8 cellular contexts compared by ENCODE assay signal in the genomic region with DNA sequence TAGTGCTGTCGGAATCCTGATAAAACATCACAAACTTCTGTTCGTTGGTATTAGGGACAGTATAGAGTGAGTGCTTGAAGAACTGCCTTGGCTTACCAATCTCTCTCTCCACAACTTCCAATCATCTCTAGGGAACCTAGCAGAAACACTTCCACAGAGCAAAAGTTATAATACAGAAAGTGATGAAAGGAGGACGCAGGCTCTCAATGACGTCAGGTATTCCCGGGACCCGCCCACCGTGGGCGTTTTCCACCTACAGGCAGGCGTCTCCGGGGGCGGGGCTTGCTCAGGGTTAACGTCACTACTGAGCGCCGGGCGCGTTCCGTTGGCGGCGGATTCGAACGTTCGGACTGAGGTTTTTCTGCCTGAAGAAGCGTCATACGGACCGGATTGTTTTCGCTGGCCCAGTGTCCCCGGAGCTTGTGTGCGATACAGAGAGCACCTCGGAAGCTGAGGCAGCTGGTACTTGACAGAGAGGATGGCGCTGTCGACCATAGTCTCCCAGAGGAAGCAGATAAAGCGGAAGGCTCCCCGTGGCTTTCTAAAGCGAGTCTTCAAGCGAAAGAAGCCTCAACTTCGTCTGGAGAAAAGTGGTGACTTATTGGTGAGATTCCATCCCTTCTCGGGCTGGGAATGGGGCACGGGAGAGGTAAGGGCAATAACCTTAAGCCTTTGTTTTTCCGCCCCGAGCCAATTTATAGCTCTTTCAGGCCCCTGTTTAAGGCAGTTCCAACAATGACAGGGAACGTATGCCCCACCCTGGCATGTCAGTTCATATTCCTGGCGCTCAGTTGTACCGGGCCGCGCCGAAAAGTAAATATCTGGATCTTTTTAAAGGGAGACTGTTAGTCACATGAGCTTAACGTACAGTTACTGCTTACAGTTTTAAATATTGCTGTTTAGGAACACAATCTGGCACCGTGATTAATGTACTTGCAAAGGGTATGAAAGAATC. TPM values are rescaled to one million over a fixed set of nuclear protein-coding genes. Genes with fewer than 3 reads are reported as not detected.
DNase-seq lines count a peak whose midpoint lies in the region; ATAC-seq and TF ChIP-seq lines count a peak whose summit lies in the region.

A gene (plus strand): TSS at position 320 of the 955 bp plus-strand sequence. CDS start 159 bp downstream, at position 479.

- H3K27ac Mint-ChIP-seq in activated naive CD4-positive, alpha-beta T cell treated with anti-CD3 and anti-CD28 coated beads, Interleukin-2, amount 10 ng/mL, durations not matched to agents 7 days and 5 days: no peak within 1 kb of the TSS
- H3K27ac Mint-ChIP-seq in osteocyte (ENCODE audit: unreplicated experiment): no peak within 1 kb of the TSS

- peaks cover 5% of the 10 kb centered on the region for H3F3A ChIP-seq in SK-N-SH (replicated peaks; ENCODE audit: insufficient read depth)

- H3K9ac ChIP-seq in SK-N-SH: peak within 1 kb of the TSS; percentile 69

- H3K4me1 ChIP-seq in SK-N-SH (ENCODE audit: control insufficient read depth in 1 of 2, insufficient read depth in 2 of 2, low read depth in 1 of 2, low read length in 1 of 2): peaks cover 0 to 14% of the 10 kb centered on the region in 2 experiments; a peak in 2 of 4 replicates
- peaks cover 6 to 8% of the 10 kb centered on the region in 2 donors for H3K4me1 ChIP-seq in thyroid gland

- DNase-seq in NCI-H1048 (lab: John Stamatoyannopoulos, UW) (peak; percentile 89), SK-N-SH (peak; percentile 85), head of caudate nucleus (peak; percentile 69 to 95 (median 88)), osteocyte (ENCODE audit: extremely low spot score, unreplicated experiment) (peak; percentile 96), thyroid gland (peak; percentile 84 to 85)
- DNase-seq in activated naive CD4-positive, alpha-beta T cell treated with anti-CD3 and anti-CD28 coated beads, Interleukin-2, amount 10 ng/mL, durations not matched to agents 7 days and 5 days: peak; percentile 96

- TF ChIP-seq POLR2A in GM10847 (IDR thresholded peaks at IDR 0.05; ENCODE audit: extremely low read depth, insufficient read length) (peak; percentile 47), thyroid gland (IDR thresholded peaks at IDR 0.05) (no peak)

- peak; percentile 91 for ATAC-seq in HG02610 (IDR thresholded peaks at IDR 0.05; ENCODE audit: unreplicated experiment)

- peaks cover 47% of the 10 kb centered on the region for H3K79me2 ChIP-seq in SK-N-SH (ENCODE audit: insufficient read depth)

- H3K36me3 Mint-ChIP-seq in activated naive CD4-positive, alpha-beta T cell treated with anti-CD3 and anti-CD28 coated beads, Interleukin-2, amount 10 ng/mL, durations not matched to agents 7 days and 5 days: no peaks in the 10 kb centered on the region
- H3K36me3 Mint-ChIP-seq in osteocyte (ENCODE audit: unreplicated experiment): no peaks in the 10 kb centered on the region

- no peaks in the 10 kb centered on the region for H3K36me3 ChIP-seq in SK-N-SH (replicated peaks in 1 of 2; ENCODE audit: control insufficient read depth in 1 of 2, insufficient read depth in 2 of 2, low read length in 1 of 2)
- H3K36me3 ChIP-seq in thyroid gland: no peaks in the 10 kb centered on the region

- no peaks in the 10 kb centered on the region for H3K27me3 Mint-ChIP-seq in activated naive CD4-positive, alpha-beta T cell treated with anti-CD3 and anti-CD28 coated beads, Interleukin-2, amount 10 ng/mL, durations not matched to agents 7 days and 5 days
- no peaks in the 10 kb centered on the region for H3K27me3 Mint-ChIP-seq in osteocyte (ENCODE audit: unreplicated experiment)

- H3K9me3 ChIP-seq in SK-N-SH (no peaks in the 10 kb centered on the region), thyroid gland (no peaks in the 10 kb centered on the region)

- H3K9me3 Mint-ChIP-seq in activated naive CD4-positive, alpha-beta T cell treated with anti-CD3 and anti-CD28 coated beads, Interleukin-2, amount 10 ng/mL, durations not matched to agents 7 days and 5 days: no peaks in the 10 kb centered on the region
- no peaks in the 10 kb centered on the region for H3K9me3 Mint-ChIP-seq in osteocyte (ENCODE audit: unreplicated experiment)

- POLR2A ChIA-PET in SK-N-SH (lab: Yijun Ruan, JAX): no interaction called here

- TF ChIP-seq EP300 in SK-N-SH (IDR thresholded peaks at IDR 0.05; ENCODE audit: borderline replicate concordance in 1 of 2, low read depth in 1 of 2, low read length in 1 of 2): no peak

- 3% methylated on average over 44 of the region's 48 CpGs for WGBS in SK-N-SH (ENCODE audit: low lambda C conversion rate)
- 2 to 4% methylated on average over 30 to 48 of the region's 48 CpGs for WGBS in thyroid gland, 2 donors

- H3K4me3 ChIP-seq in SK-N-SH (ENCODE audit: low read depth in 2 of 2, low read length in 1 of 2) (peak within 1 kb of the TSS; percentile 84 to 94), thyroid gland (replicated peaks in 1 of 3) (peak within 1 kb of the TSS; percentile 30 to 46 (median 36))

- TF ChIP-seq CTCF in SK-N-SH (IDR thresholded peaks at IDR 0.05): no peak
- TF ChIP-seq CTCF in osteocyte (IDR thresholded peaks at IDR 0.05): no peak
- TF ChIP-seq CTCF in thyroid gland (IDR thresholded peaks at IDR 0.05): no peak

- H3K4me1 Mint-ChIP-seq in activated naive CD4-positive, alpha-beta T cell treated with anti-CD3 and anti-CD28 coated beads, Interleukin-2, amount 10 ng/mL, durations not matched to agents 7 days and 5 days: peaks cover 26% of the 10 kb centered on the region
- H3K4me1 Mint-ChIP-seq in osteocyte (ENCODE audit: unreplicated experiment): peaks cover 17% of the 10 kb centered on the region

- CTCF ChIA-PET in SK-N-SH (lab: Yijun Ruan, JAX): interaction anchor here (1.3 to 2.1 kb wide), 2 partner anchors 14 to 307 kb away, joined by 3 to 5 read pairs; no protein-coding TSS in a partner anchor
- CTCF ChIA-PET in activated naive CD4-positive, alpha-beta T cell treated with anti-CD3 and anti-CD28 coated beads, Interleukin-2, amount 10 ng/mL, durations not matched to agents 7 days and 5 days (lab: Charles Lee): interaction anchor here (1.4 to 1.5 kb wide), 2 partner anchors 10 to 350 kb away, joined by 4 to 5 read pairs; no protein-coding TSS in a partner anchor

- H4K20me1 ChIP-seq in SK-N-SH (ENCODE audit: insufficient read depth): no peaks in the 10 kb centered on the region

- peak within 1 kb of the TSS; percentile 90 for H2AFZ ChIP-seq in SK-N-SH (ENCODE audit: low read depth)

- H3K9me2 ChIP-seq in SK-N-SH: no peaks in the 10 kb centered on the region; the same call in 1 of the 2 replicates

- H3K27me3 ChIP-seq in SK-N-SH (ENCODE audit: insufficient read depth) (no peaks in the 10 kb centered on the region), thyroid gland (no peaks in the 10 kb centered on the region)

- peak; percentile 2; the same call in 1 of the 2 replicates for TF ChIP-seq RAD21 in SK-N-SH (IDR thresholded peaks at IDR 0.05; ENCODE audit: low read length)

- H3K27ac ChIP-seq in SK-N-SH (ENCODE audit: low read depth in 2 of 2, low read length in 1 of 2): peak within 1 kb of the TSS; percentile 25 to 47; a peak in 2 of 4 replicates
- no peak within 1 kb of the TSS for H3K27ac ChIP-seq in thyroid gland

- intact Hi-C loops in head of caudate nucleus (cut with DNase I): no loop called here
- intact Hi-C loops in thyroid gland (cut with DNase I): no loop called here

- no peak within 1 kb of the TSS for H3K4me3 Mint-ChIP-seq in activated naive CD4-positive, alpha-beta T cell treated with anti-CD3 and anti-CD28 coated beads, Interleukin-2, amount 10 ng/mL, durations not matched to agents 7 days and 5 days
- H3K4me3 Mint-ChIP-seq in osteocyte (ENCODE audit: unreplicated experiment): no peak within 1 kb of the TSS

- H3K4me2 ChIP-seq in SK-N-SH: peak within 1 kb of the TSS; percentile 89

TF ChIP-seq in SK-N-SH, 30 proteins besides CTCF, POLR2A, EP300 and RAD21 (continues in another document):
- TF ChIP-seq EZH2phosphoT487 (IDR thresholded peaks at IDR 0.05; ENCODE audit: borderline replicate concordance, low read depth) (no peak), RCOR1 (IDR thresholded peaks at IDR 0.05; ENCODE audit: low read length) (peak; percentile 23; the same call in 1 of the 2 replicates), CHD2 (IDR thresholded peaks at IDR 0.05; ENCODE audit: low read length, partially characterized antibody) (no peak), NFIC (IDR thresholded peaks at IDR 0.05; ENCODE audit: borderline replicate concordance) (no peak), GATA2 (CRISPR knock-in tag; IDR thresholded peaks at IDR 0.05) (no peak)
- TF ChIP-seq, protein P1, sequence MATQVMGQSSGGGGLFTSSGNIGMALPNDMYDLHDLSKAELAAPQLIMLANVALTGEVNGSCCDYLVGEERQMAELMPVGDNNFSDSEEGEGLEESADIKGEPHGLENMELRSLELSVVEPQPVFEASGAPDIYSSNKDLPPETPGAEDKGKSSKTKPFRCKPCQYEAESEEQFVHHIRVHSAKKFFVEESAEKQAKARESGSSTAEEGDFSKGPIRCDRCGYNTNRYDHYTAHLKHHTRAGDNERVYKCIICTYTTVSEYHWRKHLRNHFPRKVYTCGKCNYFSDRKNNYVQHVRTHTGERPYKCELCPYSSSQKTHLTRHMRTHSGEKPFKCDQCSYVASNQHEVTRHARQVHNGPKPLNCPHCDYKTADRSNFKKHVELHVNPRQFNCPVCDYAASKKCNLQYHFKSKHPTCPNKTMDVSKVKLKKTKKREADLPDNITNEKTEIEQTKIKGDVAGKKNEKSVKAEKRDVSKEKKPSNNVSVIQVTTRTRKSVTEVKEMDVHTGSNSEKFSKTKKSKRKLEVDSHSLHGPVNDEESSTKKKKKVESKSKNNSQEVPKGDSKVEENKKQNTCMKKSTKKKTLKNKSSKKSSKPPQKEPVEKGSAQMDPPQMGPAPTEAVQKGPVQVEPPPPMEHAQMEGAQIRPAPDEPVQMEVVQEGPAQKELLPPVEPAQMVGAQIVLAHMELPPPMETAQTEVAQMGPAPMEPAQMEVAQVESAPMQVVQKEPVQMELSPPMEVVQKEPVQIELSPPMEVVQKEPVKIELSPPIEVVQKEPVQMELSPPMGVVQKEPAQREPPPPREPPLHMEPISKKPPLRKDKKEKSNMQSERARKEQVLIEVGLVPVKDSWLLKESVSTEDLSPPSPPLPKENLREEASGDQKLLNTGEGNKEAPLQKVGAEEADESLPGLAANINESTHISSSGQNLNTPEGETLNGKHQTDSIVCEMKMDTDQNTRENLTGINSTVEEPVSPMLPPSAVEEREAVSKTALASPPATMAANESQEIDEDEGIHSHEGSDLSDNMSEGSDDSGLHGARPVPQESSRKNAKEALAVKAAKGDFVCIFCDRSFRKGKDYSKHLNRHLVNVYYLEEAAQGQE (IDR thresholded peaks at IDR 0.05; ENCODE audit: low read depth, low read length): no peak

RNA-seq across cellular contexts. Expression of the gene that starts here (rescaled TPM):
- 8.8 and 10.9 TPM in 2 replicates for polyA plus RNA-seq in SK-N-SH (2012; rRNA removed)
- 13.0 and 17.9 TPM in 2 replicates for polyA plus RNA-seq in SK-N-SH (2012; cell fraction: cytosol; rRNA removed)
- 3.6 TPM in 2 replicates for polyA plus RNA-seq in SK-N-SH (2012; cell fraction: nucleus; rRNA removed)
- total RNA-seq in osteocyte (11.4 and 14.3 TPM in 2 replicates), thyroid gland (1 to 10 TPM in 2 of 4 donors, not detected in 2; 1.9 to 3.8 TPM)

Comparison
In these comparisons a context has a peak if more than half of its experiments do, and no peak if none do; other contexts are left out.
1. H3K27ac ChIP-seq: peak in SK-N-SH (2 of 2); none in thyroid gland (0 of 3).
2. Peak in every context shown above with its lines, with median percentiles within 50 percentile points of each other: DNase-seq.